ENCODE assay signal across 8 cellular contexts in the genomic region with DNA sequence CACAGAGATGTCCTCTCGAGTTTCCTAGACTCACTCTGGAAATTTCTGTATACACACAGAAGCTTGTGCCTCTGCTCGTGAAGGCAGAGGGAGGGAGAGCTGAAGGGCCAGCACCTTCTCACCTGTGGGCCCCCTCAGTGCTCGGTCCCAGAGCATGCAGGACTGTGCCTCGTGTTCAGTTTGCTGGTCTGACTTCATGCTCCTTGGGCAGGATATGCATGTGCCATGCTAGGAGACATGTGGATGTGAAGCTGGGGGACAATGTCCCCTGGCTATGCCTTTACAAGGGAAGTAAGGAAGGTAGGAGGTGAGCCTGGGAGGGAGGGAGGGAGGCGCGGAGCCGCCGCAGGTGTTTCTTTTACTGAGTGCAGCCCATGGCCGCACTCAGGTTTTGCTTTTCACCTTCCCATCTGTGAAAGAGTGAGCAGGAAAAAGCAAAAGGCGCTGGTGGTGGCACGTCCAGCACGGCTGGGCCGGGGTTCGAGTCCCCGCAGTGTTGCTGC. TPM values are rescaled to one million over a fixed set of nuclear protein-coding genes. Genes with fewer than 3 reads are reported as not detected.
A peak's percentile ranks its signal among the peaks of the same experiment; 100 is the strongest.
DNase-seq lines count a peak whose midpoint lies in the region; ATAC-seq and TF ChIP-seq lines count a peak whose summit lies in the region.

No MANE protein-coding gene starts in this region.

- H3K4me2 ChIP-seq in neural progenitor cell: no peak overlapping the region

- no peaks in the 10 kb centered on the region for H4K20me1 ChIP-seq in neural progenitor cell (ENCODE audit: low read depth)

- no peak for TF ChIP-seq CTCF in CD8-positive, alpha-beta T cell (IDR thresholded peaks at IDR 0.05)
- no peak for TF ChIP-seq CTCF in RWPE2 (IDR thresholded peaks at IDR 0.05; ENCODE audit: poor library complexity, severe bottlenecking)
- no peak for TF ChIP-seq CTCF in dorsolateral prefrontal cortex (IDR thresholded peaks at IDR 0.05 in 54 of 56, conservative IDR thresholded peaks at IDR 0.05 in 2 of 56; ENCODE audit: low read depth in 1 of 56, partially characterized antibody in 56 of 56)
- no peak for TF ChIP-seq CTCF in neural progenitor cell (IDR thresholded peaks at IDR 0.05)

- no peaks in the 10 kb centered on the region for H3K27me3 ChIP-seq in CD8-positive, alpha-beta T cell (ENCODE audit: insufficient read depth, low read length)
- no peaks in the 10 kb centered on the region for H3K27me3 ChIP-seq in RWPE2 (ENCODE audit: insufficient read depth, poor library complexity, severe bottlenecking)
- H3K27me3 ChIP-seq in dorsolateral prefrontal cortex: no peaks in the 10 kb centered on the region
- no peaks in the 10 kb centered on the region for H3K27me3 ChIP-seq in neural progenitor cell

- no peak overlapping the region for H3K4me3 Mint-ChIP-seq in CD8-positive, alpha-beta T cell
- H3K4me3 Mint-ChIP-seq in neural progenitor cell: no peak overlapping the region

- no peak overlapping the region for H3K4me3 ChIP-seq in CD8-positive, alpha-beta T cell (ENCODE audit: low read depth, low read length)
- H3K4me3 ChIP-seq in RWPE2 (ENCODE audit: severe bottlenecking) (no peak overlapping the region), dorsolateral prefrontal cortex (no peak overlapping the region), neural progenitor cell (no peak overlapping the region)

- H3K9me3 ChIP-seq in CD8-positive, alpha-beta T cell (ENCODE audit: low read length): no peaks in the 10 kb centered on the region
- no peaks in the 10 kb centered on the region for H3K9me3 ChIP-seq in RWPE2 (ENCODE audit: severe bottlenecking)
- no peaks in the 10 kb centered on the region for H3K9me3 ChIP-seq in neural progenitor cell (ENCODE audit: low read depth)

- H3K36me3 Mint-ChIP-seq in CD8-positive, alpha-beta T cell: peaks cover 35% of the 10 kb centered on the region
- peaks cover 4% of the 10 kb centered on the region for H3K36me3 Mint-ChIP-seq in neural progenitor cell

- no peaks in the 10 kb centered on the region for H3K79me2 ChIP-seq in neural progenitor cell (ENCODE audit: low read depth)

- DNase-seq in CD8-positive, alpha-beta T cell: no peak
- DNase-seq in RWPE2 (ENCODE audit: low spot score): no peak
- peak in 1 of 10 donors; percentile 39 for DNase-seq in dorsolateral prefrontal cortex
- DNase-seq in neural progenitor cell (ENCODE audit: low spot score): no peak
- DNase-seq in T-helper 9 cell: no peak
- no peak for DNase-seq in NCI-H146 treated with DMSO at 0.1 percent for 48 hours (lab: John Stamatoyannopoulos, UW; ENCODE audit: unreplicated experiment)

- peak overlapping the region; percentile 60 for H3K27ac Mint-ChIP-seq in CD8-positive, alpha-beta T cell
- H3K27ac Mint-ChIP-seq in neural progenitor cell: peak overlapping the region; percentile 72

- H3K4me1 Mint-ChIP-seq in CD8-positive, alpha-beta T cell (ENCODE audit: low read depth): peaks cover 33% of the 10 kb centered on the region
- H3K4me1 Mint-ChIP-seq in neural progenitor cell: peaks cover 33% of the 10 kb centered on the region

- H3K9me3 Mint-ChIP-seq in CD8-positive, alpha-beta T cell: no peaks in the 10 kb centered on the region
- H3K9me3 Mint-ChIP-seq in neural progenitor cell: peaks cover 11% of the 10 kb centered on the region

- POLR2A ChIA-PET in CD8-positive, alpha-beta T cell (lab: Charles Lee): interaction anchor here (1.4 to 8.5 kb wide), 4 partner anchors 9 to 53 kb away, joined by 3 to 55 read pairs (median 8); a partner anchor contains a TSS

- H2AFZ ChIP-seq in neural progenitor cell (replicated peaks): no peak overlapping the region

- CTCF ChIA-PET in CD8-positive, alpha-beta T cell (lab: Charles Lee): interaction anchor here (0.6 to 5.0 kb wide), 3 partner anchors 24 to 58 kb away, joined by 3 to 20 read pairs (median 3); no protein-coding TSS in a partner anchor

- H3K27ac ChIP-seq in CD8-positive, alpha-beta T cell (ENCODE audit: low read depth, low read length): no peak overlapping the region
- peak overlapping the region; percentile 32 for H3K27ac ChIP-seq in RWPE2 (ENCODE audit: poor library complexity, severe bottlenecking)
- peak overlapping the region in 39 of 59 donors; percentile 11 to 78 (median 54) for H3K27ac ChIP-seq in dorsolateral prefrontal cortex
- no peak overlapping the region for H3K27ac ChIP-seq in neural progenitor cell

- H3K4me1 ChIP-seq in CD8-positive, alpha-beta T cell (ENCODE audit: insufficient read depth, low read length): peaks cover 9% of the 10 kb centered on the region
- H3K4me1 ChIP-seq in RWPE2 (ENCODE audit: insufficient read depth, poor library complexity, severe bottlenecking): no peaks in the 10 kb centered on the region
- H3K4me1 ChIP-seq in neural progenitor cell: no peaks in the 10 kb centered on the region

- H3K36me3 ChIP-seq in CD8-positive, alpha-beta T cell (ENCODE audit: insufficient read depth, low read length): peaks cover 16% of the 10 kb centered on the region
- H3K36me3 ChIP-seq in RWPE2 (ENCODE audit: low read depth): peaks cover 52% of the 10 kb centered on the region
- no peaks in the 10 kb centered on the region for H3K36me3 ChIP-seq in neural progenitor cell

- H3K27me3 Mint-ChIP-seq in CD8-positive, alpha-beta T cell (ENCODE audit: low read depth): no peaks in the 10 kb centered on the region
- H3K27me3 Mint-ChIP-seq in neural progenitor cell (ENCODE audit: insufficient read depth, low read depth): peaks cover 8% of the 10 kb centered on the region

- peaks cover 3% of the 10 kb centered on the region for H3F3A ChIP-seq in neural progenitor cell (ENCODE audit: low read depth)

- no peak overlapping the region for H3K9ac ChIP-seq in neural progenitor cell

- no peak for ATAC-seq in CD8-positive, alpha-beta T cell
- ATAC-seq in RWPE2 (ENCODE audit: low read depth) (peak; percentile 1; the same call in 1 of the 3 replicates), HG02763 (IDR thresholded peaks at IDR 0.05; ENCODE audit: unreplicated experiment) (no peak), HG03565 (IDR thresholded peaks at IDR 0.05; ENCODE audit: unreplicated experiment) (no peak)

- intact Hi-C loops in CD8-positive, alpha-beta T cell (cut with DNase I, micrococcal nuclease): no loop called here
- intact Hi-C loops in dorsolateral prefrontal cortex (cut with DNase I): no loop called here

RNA-seq across cellular contexts. Expression of a gene that starts 22.6 kb away (rescaled TPM):
- 100 to 1,000 TPM; 198 to 201 TPM for total RNA-seq in CD8-positive, alpha-beta T cell
- total RNA-seq in dorsolateral prefrontal cortex (1,000 to 10,000 TPM in 5 of 120 experiments, 100 to 1,000 TPM in 115; 106 to 1,508 (median 405) TPM), neural progenitor cell (ENCODE audit: low replicate concordance) (2.8 and 4.0 TPM in 2 replicates)

RNA-seq across cellular contexts. Expression of a gene that starts 53.7 kb away (rescaled TPM):
- total RNA-seq in CD8-positive, alpha-beta T cell: over 10,000 TPM; 25,886 to 26,729 TPM
- total RNA-seq in dorsolateral prefrontal cortex (over 10,000 TPM in 119 of 120 experiments, 1,000 to 10,000 TPM in 1; 7,808 to 28,438 (median 16,246) TPM), neural progenitor cell (ENCODE audit: low replicate concordance) (5,397 and 9,030 TPM in 2 replicates)

RNA-seq across cellular contexts. Expression of a gene that starts 58.7 kb away (rescaled TPM):
- 10 to 100 TPM; 18.4 to 20.8 TPM for total RNA-seq in CD8-positive, alpha-beta T cell
- total RNA-seq in dorsolateral prefrontal cortex (10 to 100 TPM; 14.1 to 50.3 (median 21.7) TPM), neural progenitor cell (ENCODE audit: low replicate concordance) (5.8 and 28.3 TPM in 2 replicates)

Comparison
In these comparisons a context has a peak if more than half of its experiments do, and no peak if none do; other contexts are left out.
1. H3K27ac ChIP-seq: peak in RWPE2 (single experiment) and dorsolateral prefrontal cortex (39 of 59); none in CD8-positive, alpha-beta T cell (single experiment) and neural progenitor cell (single experiment).
2. RNA of a gene that starts 22.6 kb away (total RNA-seq): 106 to 1,508 TPM in dorsolateral prefrontal cortex and 198 to 201 TPM in CD8-positive, alpha-beta T cell; 2.8 to 4.0 TPM in neural progenitor cell; every median in the first group is over 10 times any median in the second.